1 cellular context compared by ENCODE assay signal in the genomic region with DNA sequence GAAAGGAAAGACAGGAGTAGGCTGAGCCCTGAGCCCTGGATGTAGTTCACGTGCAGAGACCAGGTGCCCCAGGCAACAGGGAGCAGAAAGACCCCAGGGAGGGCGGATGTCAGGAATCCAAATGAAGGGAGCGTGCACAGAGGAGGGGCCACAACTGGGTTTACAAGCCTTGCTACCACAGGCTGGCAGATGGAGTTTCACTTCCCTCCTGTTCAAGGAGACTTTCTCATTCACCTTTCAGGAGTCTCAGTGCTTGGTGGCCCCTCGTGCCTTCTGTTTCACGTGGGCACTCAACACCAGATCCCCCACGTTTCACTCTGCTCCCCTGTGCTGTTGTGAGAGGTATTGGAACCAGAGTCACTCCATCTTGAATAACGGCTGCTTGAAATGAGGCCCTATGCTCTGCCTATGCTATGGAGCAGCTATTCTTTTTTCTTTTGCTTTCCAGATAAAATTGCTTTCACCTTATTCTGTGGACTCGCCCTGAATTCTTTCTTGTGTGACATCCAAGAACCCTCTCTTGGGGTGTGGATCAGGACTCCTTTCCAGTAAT.
TF ChIP-seq lines count a peak whose summit lies in the region.

No MANE protein-coding gene starts in this region.

TF ChIP-seq in IMR-90, 13 proteins besides CTCF, POLR2A, EP300 and RAD21 (continued from another document):
- TF ChIP-seq, protein P1, sequence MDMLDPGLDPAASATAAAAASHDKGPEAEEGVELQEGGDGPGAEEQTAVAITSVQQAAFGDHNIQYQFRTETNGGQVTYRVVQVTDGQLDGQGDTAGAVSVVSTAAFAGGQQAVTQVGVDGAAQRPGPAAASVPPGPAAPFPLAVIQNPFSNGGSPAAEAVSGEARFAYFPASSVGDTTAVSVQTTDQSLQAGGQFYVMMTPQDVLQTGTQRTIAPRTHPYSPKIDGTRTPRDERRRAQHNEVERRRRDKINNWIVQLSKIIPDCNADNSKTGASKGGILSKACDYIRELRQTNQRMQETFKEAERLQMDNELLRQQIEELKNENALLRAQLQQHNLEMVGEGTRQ (IDR thresholded peaks at IDR 0.05; ENCODE audit: low read depth, low read length) = no peak
- no peak for TF ChIP-seq MXI1 (IDR thresholded peaks at IDR 0.05; ENCODE audit: borderline replicate concordance, low read depth, low read length)
- no peak for TF ChIP-seq FOS (IDR thresholded peaks at IDR 0.05; ENCODE audit: low read depth, low read length)
- TF ChIP-seq BHLHE40 (IDR thresholded peaks at IDR 0.05; ENCODE audit: low read depth, low read length) = no peak
- TF ChIP-seq SMC3 (IDR thresholded peaks at IDR 0.05; ENCODE audit: low read depth, low read length) = no peak
- no peak for TF ChIP-seq NFE2L2 (IDR thresholded peaks at IDR 0.05; ENCODE audit: low read depth, low read length)
- TF ChIP-seq, protein P2, sequence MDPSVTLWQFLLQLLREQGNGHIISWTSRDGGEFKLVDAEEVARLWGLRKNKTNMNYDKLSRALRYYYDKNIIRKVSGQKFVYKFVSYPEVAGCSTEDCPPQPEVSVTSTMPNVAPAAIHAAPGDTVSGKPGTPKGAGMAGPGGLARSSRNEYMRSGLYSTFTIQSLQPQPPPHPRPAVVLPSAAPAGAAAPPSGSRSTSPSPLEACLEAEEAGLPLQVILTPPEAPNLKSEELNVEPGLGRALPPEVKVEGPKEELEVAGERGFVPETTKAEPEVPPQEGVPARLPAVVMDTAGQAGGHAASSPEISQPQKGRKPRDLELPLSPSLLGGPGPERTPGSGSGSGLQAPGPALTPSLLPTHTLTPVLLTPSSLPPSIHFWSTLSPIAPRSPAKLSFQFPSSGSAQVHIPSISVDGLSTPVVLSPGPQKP (IDR thresholded peaks at IDR 0.05; ENCODE audit: borderline replicate concordance, low read depth, low read length) = no peak
- TF ChIP-seq RCOR1 (IDR thresholded peaks at IDR 0.05; ENCODE audit: insufficient replicate concordance, low read length) = no peak
- TF ChIP-seq CEBPB (IDR thresholded peaks at IDR 0.05; ENCODE audit: low read depth, low read length) = no peak
- no peak for TF ChIP-seq MAZ (IDR thresholded peaks at IDR 0.05; ENCODE audit: borderline replicate concordance, low read depth, low read length)
TF ChIP-seq in IMR-90: peak in this region for 0.
